1 cellular context compared by ENCODE assay signal in the genomic region with DNA sequence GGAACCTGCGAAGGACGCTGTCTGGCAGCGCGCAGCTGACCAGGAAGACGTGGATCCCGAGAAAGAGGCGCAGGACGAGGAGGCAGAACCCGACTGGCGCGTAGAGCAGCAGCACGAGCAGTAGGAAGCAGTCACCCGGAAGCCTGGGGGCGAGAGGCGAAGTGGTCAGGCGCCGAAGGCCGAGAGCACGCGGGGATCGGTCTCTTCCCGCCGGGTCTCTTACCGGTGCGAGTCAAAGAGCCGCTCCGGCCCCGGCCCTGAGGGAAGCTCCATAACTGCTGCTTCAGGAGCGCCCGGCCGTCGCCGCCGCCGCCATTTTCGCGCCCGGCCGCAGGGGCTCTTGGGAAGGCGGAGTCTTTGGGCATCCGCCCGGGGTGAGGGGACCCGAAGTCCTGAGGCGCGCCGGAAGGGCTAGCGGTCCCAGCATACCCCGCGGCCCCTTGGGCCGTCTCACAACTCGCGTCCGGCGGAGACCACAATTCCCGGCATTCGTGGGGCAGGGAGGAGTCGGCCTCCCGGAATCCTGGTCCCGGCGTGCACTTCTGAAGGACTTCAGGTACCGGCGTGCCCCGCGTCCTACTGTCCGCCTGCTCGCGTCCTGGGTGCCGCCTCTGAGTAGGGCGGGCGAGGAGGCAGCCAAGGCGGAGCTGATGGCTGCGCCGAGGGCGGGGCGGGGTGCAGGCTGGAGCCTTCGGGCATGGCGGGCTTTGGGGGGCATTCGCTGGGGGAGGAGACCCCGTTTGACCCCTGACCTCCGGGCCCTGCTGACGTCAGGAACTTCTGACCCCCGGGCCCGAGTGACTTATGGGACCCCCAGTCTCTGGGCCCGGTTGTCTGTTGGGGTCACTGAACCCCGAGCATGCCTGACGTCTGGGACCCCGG.
TF ChIP-seq lines count a peak whose summit lies in the region.

A gene with protein sequence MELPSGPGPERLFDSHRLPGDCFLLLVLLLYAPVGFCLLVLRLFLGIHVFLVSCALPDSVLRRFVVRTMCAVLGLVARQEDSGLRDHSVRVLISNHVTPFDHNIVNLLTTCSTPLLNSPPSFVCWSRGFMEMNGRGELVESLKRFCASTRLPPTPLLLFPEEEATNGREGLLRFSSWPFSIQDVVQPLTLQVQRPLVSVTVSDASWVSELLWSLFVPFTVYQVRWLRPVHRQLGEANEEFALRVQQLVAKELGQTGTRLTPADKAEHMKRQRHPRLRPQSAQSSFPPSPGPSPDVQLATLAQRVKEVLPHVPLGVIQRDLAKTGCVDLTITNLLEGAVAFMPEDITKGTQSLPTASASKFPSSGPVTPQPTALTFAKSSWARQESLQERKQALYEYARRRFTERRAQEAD (minus strand): TSS at position 350 of the 882 bp plus-strand sequence. CDS start 77 bp downstream, at position 273.
A gene (plus strand): TSS at position 577 of the 882 bp plus-strand sequence. CDS start 74 bp downstream, at position 651.

TF ChIP-seq in GM23338, 12 proteins besides CTCF, POLR2A, EP300 and RAD21:
- peak; percentile 89 for TF ChIP-seq POLR2AphosphoS5 (IDR thresholded peaks at IDR 0.05; ENCODE audit: low read depth)
- TF ChIP-seq JUNB (IDR thresholded peaks at IDR 0.05; ENCODE audit: unreplicated experiment), result no peak
- TF ChIP-seq CREB1 (CRISPR knock-in tag; IDR thresholded peaks at IDR 0.05; ENCODE audit: low read depth), result peak; percentile 52
- TF ChIP-seq, protein P1, sequence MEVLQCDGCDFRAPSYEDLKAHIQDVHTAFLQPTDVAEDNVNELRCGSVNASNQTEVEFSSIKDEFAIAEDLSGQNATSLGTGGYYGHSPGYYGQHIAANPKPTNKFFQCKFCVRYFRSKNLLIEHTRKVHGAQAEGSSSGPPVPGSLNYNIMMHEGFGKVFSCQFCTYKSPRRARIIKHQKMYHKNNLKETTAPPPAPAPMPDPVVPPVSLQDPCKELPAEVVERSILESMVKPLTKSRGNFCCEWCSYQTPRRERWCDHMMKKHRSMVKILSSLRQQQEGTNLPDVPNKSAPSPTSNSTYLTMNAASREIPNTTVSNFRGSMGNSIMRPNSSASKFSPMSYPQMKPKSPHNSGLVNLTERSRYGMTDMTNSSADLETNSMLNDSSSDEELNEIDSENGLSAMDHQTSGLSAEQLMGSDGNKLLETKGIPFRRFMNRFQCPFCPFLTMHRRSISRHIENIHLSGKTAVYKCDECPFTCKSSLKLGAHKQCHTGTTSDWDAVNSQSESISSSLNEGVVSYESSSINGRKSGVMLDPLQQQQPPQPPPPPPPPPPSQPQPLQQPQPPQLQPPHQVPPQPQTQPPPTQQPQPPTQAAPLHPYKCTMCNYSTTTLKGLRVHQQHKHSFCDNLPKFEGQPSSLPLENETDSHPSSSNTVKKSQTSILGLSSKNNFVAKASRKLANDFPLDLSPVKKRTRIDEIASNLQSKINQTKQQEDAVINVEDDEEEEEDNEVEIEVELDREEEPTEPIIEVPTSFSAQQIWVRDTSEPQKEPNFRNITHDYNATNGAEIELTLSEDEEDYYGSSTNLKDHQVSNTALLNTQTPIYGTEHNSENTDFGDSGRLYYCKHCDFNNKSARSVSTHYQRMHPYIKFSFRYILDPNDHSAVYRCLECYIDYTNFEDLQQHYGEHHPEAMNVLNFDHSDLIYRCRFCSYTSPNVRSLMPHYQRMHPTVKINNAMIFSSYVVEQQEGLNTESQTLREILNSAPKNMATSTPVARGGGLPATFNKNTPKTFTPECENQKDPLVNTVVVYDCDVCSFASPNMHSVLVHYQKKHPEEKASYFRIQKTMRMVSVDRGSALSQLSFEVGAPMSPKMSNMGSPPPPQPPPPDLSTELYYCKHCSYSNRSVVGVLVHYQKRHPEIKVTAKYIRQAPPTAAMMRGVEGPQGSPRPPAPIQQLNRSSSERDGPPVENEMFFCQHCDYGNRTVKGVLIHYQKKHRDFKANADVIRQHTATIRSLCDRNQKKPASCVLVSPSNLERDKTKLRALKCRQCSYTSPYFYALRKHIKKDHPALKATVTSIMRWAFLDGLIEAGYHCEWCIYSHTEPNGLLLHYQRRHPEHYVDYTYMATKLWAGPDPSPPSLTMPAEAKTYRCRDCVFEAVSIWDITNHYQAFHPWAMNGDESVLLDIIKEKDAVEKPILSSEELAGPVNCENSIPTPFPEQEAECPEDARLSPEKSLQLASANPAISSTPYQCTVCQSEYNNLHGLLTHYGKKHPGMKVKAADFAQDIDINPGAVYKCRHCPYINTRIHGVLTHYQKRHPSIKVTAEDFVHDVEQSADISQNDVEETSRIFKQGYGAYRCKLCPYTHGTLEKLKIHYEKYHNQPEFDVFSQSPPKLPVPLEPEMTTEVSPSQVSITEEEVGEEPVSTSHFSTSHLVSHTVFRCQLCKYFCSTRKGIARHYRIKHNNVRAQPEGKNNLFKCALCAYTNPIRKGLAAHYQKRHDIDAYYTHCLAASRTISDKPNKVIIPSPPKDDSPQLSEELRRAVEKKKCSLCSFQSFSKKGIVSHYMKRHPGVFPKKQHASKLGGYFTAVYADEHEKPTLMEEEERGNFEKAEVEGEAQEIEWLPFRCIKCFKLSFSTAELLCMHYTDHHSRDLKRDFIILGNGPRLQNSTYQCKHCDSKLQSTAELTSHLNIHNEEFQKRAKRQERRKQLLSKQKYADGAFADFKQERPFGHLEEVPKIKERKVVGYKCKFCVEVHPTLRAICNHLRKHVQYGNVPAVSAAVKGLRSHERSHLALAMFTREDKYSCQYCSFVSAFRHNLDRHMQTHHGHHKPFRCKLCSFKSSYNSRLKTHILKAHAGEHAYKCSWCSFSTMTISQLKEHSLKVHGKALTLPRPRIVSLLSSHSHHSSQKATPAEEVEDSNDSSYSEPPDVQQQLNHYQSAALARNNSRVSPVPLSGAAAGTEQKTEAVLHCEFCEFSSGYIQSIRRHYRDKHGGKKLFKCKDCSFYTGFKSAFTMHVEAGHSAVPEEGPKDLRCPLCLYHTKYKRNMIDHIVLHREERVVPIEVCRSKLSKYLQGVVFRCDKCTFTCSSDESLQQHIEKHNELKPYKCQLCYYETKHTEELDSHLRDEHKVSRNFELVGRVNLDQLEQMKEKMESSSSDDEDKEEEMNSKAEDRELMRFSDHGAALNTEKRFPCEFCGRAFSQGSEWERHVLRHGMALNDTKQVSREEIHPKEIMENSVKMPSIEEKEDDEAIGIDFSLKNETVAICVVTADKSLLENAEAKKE (CRISPR knock-in tag; IDR thresholded peaks at IDR 0.05), result no peak
- TF ChIP-seq EZH2phosphoT487 (IDR thresholded peaks at IDR 0.05; ENCODE audit: unreplicated experiment), result no peak
- TF ChIP-seq ZNF114 (CRISPR knock-in tag; IDR thresholded peaks at IDR 0.05), result no peak
- no peak for TF ChIP-seq EZH2 (IDR thresholded peaks at IDR 0.05; ENCODE audit: low read depth, unreplicated experiment)
- TF ChIP-seq, protein P2, sequence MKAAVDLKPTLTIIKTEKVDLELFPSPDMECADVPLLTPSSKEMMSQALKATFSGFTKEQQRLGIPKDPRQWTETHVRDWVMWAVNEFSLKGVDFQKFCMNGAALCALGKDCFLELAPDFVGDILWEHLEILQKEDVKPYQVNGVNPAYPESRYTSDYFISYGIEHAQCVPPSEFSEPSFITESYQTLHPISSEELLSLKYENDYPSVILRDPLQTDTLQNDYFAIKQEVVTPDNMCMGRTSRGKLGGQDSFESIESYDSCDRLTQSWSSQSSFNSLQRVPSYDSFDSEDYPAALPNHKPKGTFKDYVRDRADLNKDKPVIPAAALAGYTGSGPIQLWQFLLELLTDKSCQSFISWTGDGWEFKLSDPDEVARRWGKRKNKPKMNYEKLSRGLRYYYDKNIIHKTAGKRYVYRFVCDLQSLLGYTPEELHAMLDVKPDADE (IDR thresholded peaks at IDR 0.05), result peak; percentile 98
- no peak for TF ChIP-seq NANOG (IDR thresholded peaks at IDR 0.05; ENCODE audit: borderline replicate concordance)
